In genomic region chr13:83880275-83881027, GRCh38 we compare ENCODE assay signal across 14 cellular contexts. TPM values are rescaled to one million over a fixed set of nuclear protein-coding genes. Genes with fewer than 3 reads are reported as not detected.
DNase-seq lines count a peak whose midpoint lies in the region; ATAC-seq and TF ChIP-seq lines count a peak whose summit lies in the region.
"Had no signal": no experiment of that assay in that cellular context is flagged by ENCODE, and none has a peak within 500 bp of the region (broad histone marks: within the 10 kb centered on the region; RNA-seq: fewer than 3 reads in every experiment).

No MANE protein-coding gene starts in this region.

- H3K79me2 ChIP-seq in ACC112 (ENCODE audit: control insufficient read depth, insufficient read depth, low read length, unreplicated experiment), result no peaks in the 10 kb centered on the region
- H3K79me2 ChIP-seq in neural cell (replicated peaks; ENCODE audit: insufficient read depth, low read length), result peaks cover 62% of the 10 kb centered on the region

- H3K27ac ChIP-seq in ACC112 (ENCODE audit: low read depth, low read length), result no peak overlapping the region
- H3K27ac ChIP-seq in HUES6 (ENCODE audit: low read depth, low read length), result no peak overlapping the region
- peak overlapping the region; percentile 98 for H3K27ac ChIP-seq in neural cell (ENCODE audit: low read length)
- H3K27ac ChIP-seq: BLaER1, heart right ventricle had no signal

- no peaks in the 10 kb centered on the region for H3K9me2 ChIP-seq in neural cell (ENCODE audit: insufficient read depth, low read length)

- H3K27me3 ChIP-seq in ACC112 (ENCODE audit: insufficient read depth, low read length) (peaks cover 57% of the 10 kb centered on the region), HUES6 (ENCODE audit: control insufficient read depth, insufficient read depth, low read length) (peaks cover 86% of the 10 kb centered on the region), neural cell (ENCODE audit: insufficient read depth, low read depth, low read length) (no peaks in the 10 kb centered on the region)
- H3K27me3 ChIP-seq: BLaER1 had no signal

- TF ChIP-seq CTCF in neural cell (IDR thresholded peaks at IDR 0.05; ENCODE audit: poor library complexity, severe bottlenecking), result no peak

- no peak overlapping the region for H2AFZ ChIP-seq in ACC112 (ENCODE audit: low read length, unreplicated experiment)
- peak overlapping the region; percentile 67 for H2AFZ ChIP-seq in neural cell (ENCODE audit: low read depth, low read length)

- no peak overlapping the region for H3K9ac ChIP-seq in HUES6 (ENCODE audit: low read length)
- H3K9ac ChIP-seq in neural cell (ENCODE audit: low read length), result peak overlapping the region; percentile 95
- H3K9ac ChIP-seq: BLaER1 had no signal

- DNase-seq in ecto neural progenitor cell (ENCODE audit: low spot score), result peak; percentile 51
- no peak for DNase-seq in midbrain (lab: John Stamatoyannopoulos, UW)
- DNase-seq in NCI-H2029 treated with DMSO at 0.1 percent for 48 hours (lab: John Stamatoyannopoulos, UW), result no peak
- DNase-seq: activated CD4-positive, alpha-beta memory T cell treated with anti-CD3 and anti-CD28 coated beads, Interleukin-2, amount 10 ng/mL, durations not matched to agents 7 days and 5 days; heart right ventricle; stimulated activated CD4-positive, alpha-beta T cell treated with anti-CD3 and anti-CD28 coated beads, Interleukin-15, amount 100 ng/mL, for 24 hours had no signal

- H3K4me3 ChIP-seq in ACC112 (ENCODE audit: low read depth, low read length) (peak overlapping the region; percentile 76), HUES6 (ENCODE audit: low read depth, low read length) (peak overlapping the region; percentile 60), neural cell (ENCODE audit: low read length) (peak overlapping the region; percentile 87)
- H3K4me3 ChIP-seq: BLaER1 had no signal

- H4K20me1 ChIP-seq in neural cell (ENCODE audit: insufficient read depth), result no peaks in the 10 kb centered on the region
- H4K20me1 ChIP-seq: BLaER1 had no signal

- TF ChIP-seq RAD21 in neural cell (conservative IDR thresholded peaks at IDR 0.05), result no peak

- TF ChIP-seq EP300 in neural cell (conservative IDR thresholded peaks at IDR 0.05; ENCODE audit: poor library complexity, severe bottlenecking), result no peak

- ATAC-seq in HG03095 (IDR thresholded peaks at IDR 0.05; ENCODE audit: unreplicated experiment), result no peak
- ATAC-seq in GM21529 (IDR thresholded peaks at IDR 0.05; ENCODE audit: unreplicated experiment), result no peak
- ATAC-seq: heart right ventricle had no signal

- H3K36me3 ChIP-seq in ACC112 (ENCODE audit: insufficient read depth, low read length), result no peaks in the 10 kb centered on the region
- no peaks in the 10 kb centered on the region for H3K36me3 ChIP-seq in HUES6 (ENCODE audit: control insufficient read depth, insufficient read depth, low read length)
- H3K36me3 ChIP-seq in neural cell (ENCODE audit: insufficient read depth, low read length), result peaks cover 22% of the 10 kb centered on the region
- H3K36me3 ChIP-seq: BLaER1, heart right ventricle had no signal

- H3K9me3 ChIP-seq in HUES6 (ENCODE audit: control insufficient read depth, insufficient read depth, low read depth, low read length) (no peaks in the 10 kb centered on the region), neural cell (ENCODE audit: low read length) (no peaks in the 10 kb centered on the region)
- H3K9me3 ChIP-seq: heart right ventricle had no signal

- no peaks in the 10 kb centered on the region for H3F3A ChIP-seq in neural cell (ENCODE audit: insufficient read depth, low read length, poor library complexity, severe bottlenecking)

- H3K4me1 ChIP-seq in ACC112 (ENCODE audit: control insufficient read depth, insufficient read depth, low read length, unreplicated experiment) (peaks cover 17% of the 10 kb centered on the region), HUES6 (ENCODE audit: control insufficient read depth, insufficient read depth, low read length) (peaks cover 27% of the 10 kb centered on the region; the same call in 1 of the 2 replicates)
- H3K4me1 ChIP-seq: BLaER1 had no signal

- H3K4me2 ChIP-seq in neural cell (ENCODE audit: low read length), result peak overlapping the region; percentile 54
- H3K4me2 ChIP-seq: BLaER1 had no signal

TF ChIP-seq in neural cell, 6 proteins besides CTCF, POLR2A, EP300 and RAD21:
- peak; percentile 0 for TF ChIP-seq SMC3 (conservative IDR thresholded peaks at IDR 0.05; ENCODE audit: poor library complexity)
- no peak for TF ChIP-seq MXI1 (conservative IDR thresholded peaks at IDR 0.05; ENCODE audit: poor library complexity, severe bottlenecking)

RNA-seq across cellular contexts. Expression of gene SLITRK1, which starts 1.8 kb away (rescaled TPM):
- polyA plus RNA-seq in neural cell, result 14.8 and 18.8 TPM in 2 replicates
- 85.2 and 94.1 TPM in 2 replicates for polyA minus RNA-seq in neural cell
- polyA plus RNA-seq: endothelial cell of umbilical vein, heart right ventricle, IgD-negative memory B cell had no signal
